Comparison of ENCODE assay signal across 8 cellular contexts in genomic region chr2:227411320-227411989, GRCh38. TPM values are rescaled to one million over a fixed set of nuclear protein-coding genes. Genes with fewer than 3 reads are reported as not detected.
DNase-seq lines count a peak whose midpoint lies in the region; ATAC-seq, FAIRE-seq and TF ChIP-seq lines count a peak whose summit lies in the region.
"Had no signal": no experiment of that assay in that cellular context is flagged by ENCODE, and none has a peak within 500 bp of the region (broad histone marks: within the 10 kb centered on the region; RNA-seq: fewer than 3 reads in every experiment).

No MANE protein-coding gene starts in this region.

- 92 to 94% (median 94%) methylated on average over 9 of the region's 9 CpGs for WGBS in ovary, 3 donors

- peaks cover 5% of the 10 kb centered on the region for H3K4me1 ChIP-seq in ovary (ENCODE audit: insufficient read depth)

- no peak overlapping the region for H3K27ac ChIP-seq in ovary
- H3K27ac ChIP-seq: SK-N-MC had no signal

- peak; percentile 21 to 43 for DNase-seq in activated CD8-positive, alpha-beta memory T cell treated with anti-CD3 and anti-CD28 coated beads for 4 hours (ENCODE audit: low read depth in 2 of 2)
- DNase-seq in non-pigmented ciliary epithelial cell (ENCODE audit: low read depth) (peak; percentile 55), ovary (no peak), HTR-8/SVneo (ENCODE audit: insufficient read length, low spot score) (no peak), AG20443 (ENCODE audit: low spot score) (no peak)

- no peak for TF ChIP-seq CTCF in ovary (IDR thresholded peaks at IDR 0.05)

- no peaks in the 10 kb centered on the region for H3K9me3 ChIP-seq in ovary

- ATAC-seq in GM19397 (IDR thresholded peaks at IDR 0.05; ENCODE audit: unreplicated experiment): peak; percentile 62
- ATAC-seq in HG03159 (IDR thresholded peaks at IDR 0.05; ENCODE audit: unreplicated experiment): peak; percentile 59

- H3K27me3 ChIP-seq in ovary: no peaks in the 10 kb centered on the region

- no peaks in the 10 kb centered on the region for H3K36me3 ChIP-seq in ovary

- no peak overlapping the region for H3K4me3 ChIP-seq in ovary
- H3K4me3 ChIP-seq: SK-N-MC had no signal

- intact Hi-C loops in ovary (cut with DNase I): no loop called here

- no peak for FAIRE-seq in HTR-8/SVneo (lab: Jason Lieb, UNC)

- TF ChIP-seq POLR2A in ovary (IDR thresholded peaks at IDR 0.05): no peak

- TF ChIP-seq EP300 in ovary (IDR thresholded peaks at IDR 0.05): no peak

RNA-seq across cellular contexts. Expression of gene SCYGR1, which starts 23.7 kb away (rescaled TPM):
- total RNA-seq in ovary: not detected
- not detected for polyA plus RNA-seq in ovary

RNA-seq across cellular contexts. Expression of gene TM4SF20, which starts 32.3 kb away (rescaled TPM):
- 1 to 10 TPM in 1 of 7 donors, not detected in 6; 1.4 TPM for total RNA-seq in ovary
- polyA plus RNA-seq in ovary: not detected

Comparison
In these comparisons a context has a peak if more than half of its experiments do, and no peak if none do; other contexts are left out.
1. DNase-seq: peak in activated CD8-positive, alpha-beta memory T cell treated with anti-CD3 and anti-CD28 coated beads for 4 hours (2 of 2) and non-pigmented ciliary epithelial cell (single experiment); none in ovary (0 of 5), HTR-8/SVneo (single experiment) and AG20443 (single experiment).